1 cellular context compared by ENCODE assay signal in the genomic region with DNA sequence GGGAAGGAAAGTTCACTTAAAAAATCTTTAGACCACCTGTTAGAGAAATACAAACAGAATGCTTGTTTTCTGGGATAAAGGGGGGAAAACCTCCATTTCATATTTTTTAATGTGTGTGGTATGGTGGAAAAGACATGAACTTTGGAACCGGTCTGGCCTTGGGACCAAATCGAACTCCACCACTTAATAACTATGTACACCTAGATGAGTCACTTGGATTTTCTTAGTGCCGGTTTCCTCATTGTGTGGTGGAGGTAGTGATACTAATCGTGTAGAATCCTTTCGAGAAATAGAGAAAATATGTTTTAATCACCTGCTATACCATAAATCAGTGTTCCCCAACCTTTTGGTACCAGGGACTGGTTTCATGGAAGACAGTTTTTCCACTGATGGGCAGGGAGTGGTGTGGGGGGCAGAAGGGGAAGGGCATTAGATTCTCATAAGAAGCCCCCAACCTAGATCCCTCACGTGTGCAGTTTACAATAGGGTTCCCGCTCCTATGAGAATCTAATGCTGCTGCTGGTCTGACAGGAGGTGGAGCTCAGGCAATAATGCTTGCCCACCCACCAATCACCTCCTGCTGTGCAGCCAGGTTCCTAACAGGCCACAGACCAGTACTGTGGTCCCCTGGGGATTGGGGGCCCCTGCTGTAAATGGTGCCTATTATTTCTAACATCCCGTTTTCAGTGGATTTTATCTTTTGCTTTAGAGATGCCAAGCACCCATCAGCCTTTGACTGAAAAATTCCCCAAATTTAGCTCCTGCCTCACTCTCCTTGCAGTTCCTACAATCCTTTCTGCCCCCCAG.
TF ChIP-seq lines count a peak whose summit lies in the region.

No MANE protein-coding gene starts in this region.

TF ChIP-seq in HepG2, 621 proteins besides CTCF, POLR2A, EP300 and RAD21 (continued from another document and continues in another):
- TF ChIP-seq ZNF234 (CRISPR knock-in tag; conservative IDR thresholded peaks at IDR 0.05) (no peak), ZFX (CRISPR knock-in tag; IDR thresholded peaks at IDR 0.05; ENCODE audit: low read depth) (no peak), JUND (CRISPR knock-in tag; IDR thresholded peaks at IDR 0.05) (0 out of 2 replicates have a peak, but pooled peaks have one; percentile 39), FOSL2 (CRISPR knock-in tag; IDR thresholded peaks at IDR 0.05) (peak; percentile 92), ZNF280B (CRISPR knock-in tag; IDR thresholded peaks at IDR 0.05; ENCODE audit: borderline replicate concordance) (no peak), HNF4A (CRISPR knock-in tag; IDR thresholded peaks at IDR 0.05) (peak; percentile 71), ZXDC (CRISPR knock-in tag; IDR thresholded peaks at IDR 0.05) (no peak), ZNF670 (CRISPR knock-in tag; IDR thresholded peaks at IDR 0.05; ENCODE audit: borderline replicate concordance) (no peak), ZNF562 (CRISPR knock-in tag; IDR thresholded peaks at IDR 0.05; ENCODE audit: borderline replicate concordance) (no peak), MXI1 (IDR thresholded peaks at IDR 0.05; ENCODE audit: borderline replicate concordance, low read depth, low read length) (no peak), TMF1 (CRISPR knock-in tag; IDR thresholded peaks at IDR 0.05; ENCODE audit: low read depth) (no peak), MXD4 (CRISPR knock-in tag; IDR thresholded peaks at IDR 0.05) (no peak), HOXD1 (CRISPR knock-in tag; IDR thresholded peaks at IDR 0.05) (no peak), RNF219 (CRISPR knock-in tag; IDR thresholded peaks at IDR 0.05) (no peak), KDM5B (CRISPR knock-in tag; IDR thresholded peaks at IDR 0.05; ENCODE audit: borderline replicate concordance) (no peak), ETV5 (CRISPR knock-in tag; IDR thresholded peaks at IDR 0.05; ENCODE audit: borderline replicate concordance) (peak; percentile 15; the same call in 1 of the 2 replicates), ZNF232 (CRISPR knock-in tag; IDR thresholded peaks at IDR 0.05; ENCODE audit: borderline replicate concordance) (no peak), ASH2L (IDR thresholded peaks at IDR 0.05; ENCODE audit: insufficient read length, low read depth, low read length) (peak; percentile 63), ZNF282 (IDR thresholded peaks at IDR 0.05; ENCODE audit: partially characterized antibody) (no peak), HNF1A (IDR thresholded peaks at IDR 0.05; ENCODE audit: low read depth) (no peak), HNF1A (CRISPR knock-in tag; IDR thresholded peaks at IDR 0.05; ENCODE audit: borderline replicate concordance) (no peak), HDAC2 (CRISPR knock-in tag; IDR thresholded peaks at IDR 0.05) (no peak), KMT2A (CRISPR knock-in tag; IDR thresholded peaks at IDR 0.05) (no peak), RARA (CRISPR knock-in tag; IDR thresholded peaks at IDR 0.05) (peak; percentile 47; the same call in 1 of the 2 replicates), E2F5 (CRISPR knock-in tag; conservative IDR thresholded peaks at IDR 0.05) (no peak), GLI4 (CRISPR knock-in tag; IDR thresholded peaks at IDR 0.05; ENCODE audit: borderline replicate concordance) (peak; percentile 59; the same call in 1 of the 2 replicates), ZNF513 (CRISPR knock-in tag; conservative IDR thresholded peaks at IDR 0.05) (no peak), REXO4 (CRISPR knock-in tag; IDR thresholded peaks at IDR 0.05; ENCODE audit: borderline replicate concordance) (no peak), SIX4 (CRISPR knock-in tag; IDR thresholded peaks at IDR 0.05) (no peak), ZNF788 (CRISPR knock-in tag; IDR thresholded peaks at IDR 0.05; ENCODE audit: borderline replicate concordance) (no peak), XBP1 (CRISPR knock-in tag; IDR thresholded peaks at IDR 0.05) (no peak), ZMYM4 (CRISPR knock-in tag; IDR thresholded peaks at IDR 0.05) (no peak), ZNF747 (CRISPR knock-in tag; IDR thresholded peaks at IDR 0.05; ENCODE audit: borderline replicate concordance) (no peak; the same call in 1 of the 2 replicates), DPF2 (CRISPR knock-in tag; IDR thresholded peaks at IDR 0.05; ENCODE audit: borderline replicate concordance, low read depth) (peak; percentile 36; the same call in 1 of the 2 replicates), SRSF1 (optimal IDR thresholded peaks at IDR 0.05; ENCODE audit: low read depth, low read length) (no peak), ZNF510 (CRISPR knock-in tag; IDR thresholded peaks at IDR 0.05; ENCODE audit: low read depth) (no peak), ZNF530 (CRISPR knock-in tag; IDR thresholded peaks at IDR 0.05; ENCODE audit: low read depth) (no peak)
- TF ChIP-seq, protein P1, sequence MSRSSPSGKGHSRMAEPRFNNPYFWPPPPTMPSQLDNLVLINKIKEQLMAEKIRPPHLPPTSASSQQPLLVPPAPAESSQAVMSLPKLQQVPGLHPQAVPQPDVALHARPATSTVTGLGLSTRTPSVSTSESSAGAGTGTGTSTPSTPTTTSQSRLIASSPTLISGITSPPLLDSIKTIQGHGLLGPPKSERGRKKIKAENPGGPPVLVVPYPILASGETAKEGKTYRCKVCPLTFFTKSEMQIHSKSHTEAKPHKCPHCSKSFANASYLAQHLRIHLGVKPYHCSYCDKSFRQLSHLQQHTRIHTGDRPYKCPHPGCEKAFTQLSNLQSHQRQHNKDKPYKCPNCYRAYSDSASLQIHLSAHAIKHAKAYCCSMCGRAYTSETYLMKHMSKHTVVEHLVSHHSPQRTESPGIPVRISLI (CRISPR knock-in tag; IDR thresholded peaks at IDR 0.05; ENCODE audit: borderline replicate concordance) = no peak
- TF ChIP-seq, protein P2, sequence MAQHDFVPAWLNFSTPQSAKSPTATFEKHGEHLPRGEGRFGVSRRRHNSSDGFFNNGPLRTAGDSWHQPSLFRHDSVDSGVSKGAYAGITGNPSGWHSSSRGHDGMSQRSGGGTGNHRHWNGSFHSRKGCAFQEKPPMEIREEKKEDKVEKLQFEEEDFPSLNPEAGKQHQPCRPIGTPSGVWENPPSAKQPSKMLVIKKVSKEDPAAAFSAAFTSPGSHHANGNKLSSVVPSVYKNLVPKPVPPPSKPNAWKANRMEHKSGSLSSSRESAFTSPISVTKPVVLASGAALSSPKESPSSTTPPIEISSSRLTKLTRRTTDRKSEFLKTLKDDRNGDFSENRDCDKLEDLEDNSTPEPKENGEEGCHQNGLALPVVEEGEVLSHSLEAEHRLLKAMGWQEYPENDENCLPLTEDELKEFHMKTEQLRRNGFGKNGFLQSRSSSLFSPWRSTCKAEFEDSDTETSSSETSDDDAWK (CRISPR knock-in tag; IDR thresholded peaks at IDR 0.05) = no peak
